10 cellular contexts compared by ENCODE assay signal in the genomic region with DNA sequence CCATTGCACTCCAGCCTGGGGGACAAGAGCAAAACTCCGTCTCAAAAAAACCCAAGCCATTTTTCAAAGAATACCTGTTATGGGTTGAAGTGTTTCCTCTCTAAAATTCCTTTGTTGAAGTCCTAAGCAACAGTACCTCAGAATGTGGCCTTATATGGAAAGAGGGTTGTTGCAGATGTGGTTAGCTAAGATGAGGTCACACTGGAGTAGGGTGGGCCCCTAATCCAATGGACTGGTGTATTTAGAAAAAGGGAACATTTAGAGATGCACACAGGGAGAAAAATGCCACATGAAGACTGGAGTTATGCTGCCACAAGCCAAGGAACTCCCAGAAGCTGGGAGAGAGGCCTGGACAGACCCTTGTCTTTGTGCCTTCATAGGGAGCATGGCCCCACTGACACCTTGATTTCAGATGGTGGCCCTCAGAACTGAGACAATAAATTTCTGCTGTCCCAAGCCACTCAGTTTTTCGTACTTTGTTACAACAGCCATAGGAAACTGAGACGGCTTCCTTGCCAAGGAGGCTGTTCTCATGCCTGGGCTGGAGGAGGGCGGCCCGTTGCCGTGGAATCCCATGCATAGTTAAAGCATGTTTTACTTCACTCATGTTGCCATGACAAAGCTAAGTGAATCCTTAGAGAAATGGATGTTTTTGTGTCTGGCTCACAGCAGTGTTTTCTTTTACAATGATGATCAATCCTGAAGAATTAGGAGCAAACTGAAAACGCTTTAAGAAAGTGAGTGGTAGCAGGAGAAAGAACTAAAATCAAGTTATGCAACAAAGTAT. TPM values are rescaled to one million over a fixed set of nuclear protein-coding genes. Genes with fewer than 3 reads are reported as not detected.
DNase-seq lines count a peak whose midpoint lies in the region; ATAC-seq and TF ChIP-seq lines count a peak whose summit lies in the region.
"Had no signal": no experiment of that assay in that cellular context is flagged by ENCODE, and none has a peak within 500 bp of the region (broad histone marks: within the 10 kb centered on the region; RNA-seq: fewer than 3 reads in every experiment).

No MANE protein-coding gene starts in this region.

- H3K4me3 Mint-ChIP-seq in activated naive CD8-positive, alpha-beta T cell treated with anti-CD3 and anti-CD28 coated beads, Interleukin-2, amount 50 U/mL, for 24 hours: no peak overlapping the region

- 55 to 69% (median 65%) methylated on average over 5 to 7 of the region's 7 CpGs for WGBS in heart left ventricle, 4 donors
- 78 to 90% methylated on average over 7 of the region's 7 CpGs for WGBS in sigmoid colon, 2 donors

- H3K27ac ChIP-seq in heart left ventricle (peak overlapping the region in 7 of 12 donors; percentile 5 to 54 (median 29)), sigmoid colon (peak overlapping the region; percentile 42 to 82 (median 64))

- H3K36me3 Mint-ChIP-seq in activated naive CD8-positive, alpha-beta T cell treated with anti-CD3 and anti-CD28 coated beads, Interleukin-2, amount 50 U/mL, for 24 hours (ENCODE audit: low read depth): peaks cover 42% of the 10 kb centered on the region

- H3K36me3 ChIP-seq in heart left ventricle (peaks cover 0 to 49% (median 23%) of the 10 kb centered on the region in 9 donors), sigmoid colon (peaks cover 0 to 14% (median 4%) of the 10 kb centered on the region in 4 donors)

- no peak for TF ChIP-seq POLR2A in heart left ventricle (IDR thresholded peaks at IDR 0.05)
- TF ChIP-seq POLR2A in sigmoid colon (IDR thresholded peaks at IDR 0.05): no peak

- DNase-seq in GM03348 (ENCODE audit: low spot score): peak; percentile 30
- DNase-seq in activated naive CD8-positive, alpha-beta T cell treated with anti-CD3 and anti-CD28 coated beads, Interleukin-2, amount 50 U/mL, for 24 hours: no peak
- DNase-seq in heart left ventricle: no peak
- DNase-seq in sigmoid colon: peak; percentile 73
- no peak for DNase-seq in SW480 (ENCODE audit: low spot score)
- DNase-seq in NCI-H2029 (lab: John Stamatoyannopoulos, UW): no peak
- DNase-seq: NCI-H524 treated with DMSO at 0.1 percent for 48 hours had no signal

- no peak overlapping the region for H3K4me3 ChIP-seq in heart left ventricle
- H3K4me3 ChIP-seq in sigmoid colon: no peak overlapping the region
- H3K4me3 ChIP-seq: lung had no signal

- no peak for TF ChIP-seq EP300 in sigmoid colon (IDR thresholded peaks at IDR 0.05)

- TF ChIP-seq CTCF in heart left ventricle (IDR thresholded peaks at IDR 0.05) (no peak), sigmoid colon (IDR thresholded peaks at IDR 0.05) (no peak)

- no peaks in the 10 kb centered on the region for H3K27me3 ChIP-seq in heart left ventricle
- H3K27me3 ChIP-seq in sigmoid colon: no peaks in the 10 kb centered on the region

- ATAC-seq in activated naive CD8-positive, alpha-beta T cell treated with anti-CD3 and anti-CD28 coated beads, Interleukin-2, amount 50 U/mL, for 24 hours: no peak
- ATAC-seq in heart left ventricle (peak in 3 of 4 donors; percentile 50 to 75 (median 67)), HG03442 (IDR thresholded peaks at IDR 0.05; ENCODE audit: unreplicated experiment) (no peak), HG03097 (IDR thresholded peaks at IDR 0.05; ENCODE audit: low FRiP score, unreplicated experiment) (no peak)

- no peaks in the 10 kb centered on the region for H3K9me3 Mint-ChIP-seq in activated naive CD8-positive, alpha-beta T cell treated with anti-CD3 and anti-CD28 coated beads, Interleukin-2, amount 50 U/mL, for 24 hours

- peaks cover 0 to 25% (median 1%) of the 10 kb centered on the region in 12 donors for H3K4me1 ChIP-seq in heart left ventricle
- peaks cover 0 to 24% (median 14%) of the 10 kb centered on the region in 4 donors for H3K4me1 ChIP-seq in sigmoid colon

- intact Hi-C loops in heart left ventricle (cut with DNase I) (no loop called here), sigmoid colon (cut with DNase I) (no loop called here)

- H3K9me3 ChIP-seq in heart left ventricle (no peaks in the 10 kb centered on the region), sigmoid colon (no peaks in the 10 kb centered on the region)

- H3K27ac Mint-ChIP-seq in activated naive CD8-positive, alpha-beta T cell treated with anti-CD3 and anti-CD28 coated beads, Interleukin-2, amount 50 U/mL, for 24 hours: peak overlapping the region; percentile 15

- H3K27me3 Mint-ChIP-seq in activated naive CD8-positive, alpha-beta T cell treated with anti-CD3 and anti-CD28 coated beads, Interleukin-2, amount 50 U/mL, for 24 hours: no peaks in the 10 kb centered on the region

- peaks cover 31% of the 10 kb centered on the region for H3K4me1 Mint-ChIP-seq in activated naive CD8-positive, alpha-beta T cell treated with anti-CD3 and anti-CD28 coated beads, Interleukin-2, amount 50 U/mL, for 24 hours

RNA-seq across cellular contexts. Expression of gene TRAPPC2, which starts 16.5 kb away (rescaled TPM):
- 10 to 100 TPM in 1 of 9 donors, 1 to 10 TPM in 8; 4.4 to 11.1 (median 5.3) TPM for total RNA-seq in heart left ventricle
- polyA plus RNA-seq in heart left ventricle: 1 to 10 TPM; 3.5 to 4.6 TPM
- total RNA-seq in sigmoid colon: 10 to 100 TPM; 20.1 to 22.8 (median 22.4) TPM
- polyA plus RNA-seq in sigmoid colon: 1 to 10 TPM; 5.5 to 9.0 (median 6.0) TPM

RNA-seq across cellular contexts. Expression of gene OFD1, which starts 16.7 kb away (rescaled TPM):
- total RNA-seq in heart left ventricle: 10 to 100 TPM in 4 of 9 donors, 1 to 10 TPM in 5; 5.6 to 12.9 (median 8.9) TPM
- 10 to 100 TPM in 1 of 2 donors, 1 to 10 TPM in 1; 7.2 to 15.8 TPM for polyA plus RNA-seq in heart left ventricle
- total RNA-seq in sigmoid colon: 10 to 100 TPM; 12.8 to 46.0 (median 15.1) TPM
- polyA plus RNA-seq in sigmoid colon: 10 to 100 TPM in 2 of 3 donors, 1 to 10 TPM in 1; 7.4 to 21.2 (median 19.8) TPM

RNA-seq across cellular contexts. Expression of gene RAB9A, which starts 29.0 kb away (rescaled TPM):
- total RNA-seq in heart left ventricle (10 to 100 TPM; 17.4 to 34.2 (median 21.7) TPM), sigmoid colon (10 to 100 TPM; 11.8 to 28.6 (median 24.4) TPM)
- polyA plus RNA-seq in heart left ventricle (10 to 100 TPM in 1 of 2 donors, 1 to 10 TPM in 1; 6.8 to 29.2 TPM), sigmoid colon (10 to 100 TPM; 31.6 to 73.5 (median 46.2) TPM)

Comparison
In these comparisons a context has a peak if more than half of its experiments do, and no peak if none do; other contexts are left out.
1. DNase-seq: peak in GM03348 (single experiment) and sigmoid colon (single experiment); none in activated naive CD8-positive, alpha-beta T cell treated with anti-CD3 and anti-CD28 coated beads, Interleukin-2, amount 50 U/mL, for 24 hours (single experiment), heart left ventricle (0 of 5), SW480 (single experiment) and NCI-H2029 (single experiment).
2. ATAC-seq: peak in heart left ventricle (3 of 4); none in activated naive CD8-positive, alpha-beta T cell treated with anti-CD3 and anti-CD28 coated beads, Interleukin-2, amount 50 U/mL, for 24 hours (single experiment), HG03442 (single experiment) and HG03097 (single experiment).